In the genomic region with DNA sequence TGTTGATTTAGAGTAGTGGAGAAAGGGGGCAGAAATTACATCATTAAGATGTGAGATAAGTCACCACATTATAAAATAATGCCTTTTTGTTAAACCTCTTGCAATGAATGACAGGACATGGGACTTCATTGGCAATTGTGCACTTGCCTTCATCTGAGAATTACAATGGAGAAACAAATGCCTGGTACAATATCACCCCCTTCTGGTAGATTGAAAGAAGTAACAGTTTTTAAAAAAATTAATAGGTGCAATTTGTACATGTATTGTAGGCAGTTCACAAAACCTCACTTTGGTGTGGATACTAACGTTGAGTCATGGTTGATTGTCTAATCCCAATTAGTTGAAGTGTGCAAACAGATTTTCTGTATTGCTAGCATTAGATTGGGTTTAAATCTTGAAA, we compare ENCODE assay signal across 8 cellular contexts. TPM values are rescaled to one million over a fixed set of nuclear protein-coding genes. Genes with fewer than 3 reads are reported as not detected.
A peak's percentile ranks its signal among the peaks of the same experiment; 100 is the strongest.
DNase-seq lines count a peak whose midpoint lies in the region; ATAC-seq, FAIRE-seq and TF ChIP-seq lines count a peak whose summit lies in the region.

No MANE protein-coding gene starts in this region.

- H3K4me1 ChIP-seq in liver (ENCODE audit: control insufficient read depth in 4 of 4, insufficient read depth in 4 of 4, low read length in 3 of 4): no peaks in the 10 kb centered on the region

- H3K4me1 Mint-ChIP-seq in activated naive CD8-positive, alpha-beta T cell treated with anti-CD3 and anti-CD28 coated beads, Interleukin-2, amount 10 ng/mL, durations not matched to agents 7 days and 5 days: peaks cover 46% of the 10 kb centered on the region
- peaks cover 42% of the 10 kb centered on the region for H3K4me1 Mint-ChIP-seq in activated naive CD8-positive, alpha-beta T cell treated with anti-CD3 and anti-CD28 coated beads for 36 hours
- peaks cover 11% of the 10 kb centered on the region for H3K4me1 Mint-ChIP-seq in chondrocyte (ENCODE audit: low read depth)

- peak; percentile 50 for ATAC-seq in activated naive CD8-positive, alpha-beta T cell treated with anti-CD3 and anti-CD28 coated beads, Interleukin-2, amount 10 ng/mL, durations not matched to agents 7 days and 5 days (ENCODE audit: low read depth)
- ATAC-seq in GM21529 (IDR thresholded peaks at IDR 0.05; ENCODE audit: unreplicated experiment): no peak

- DNase-seq in activated naive CD8-positive, alpha-beta T cell treated with anti-CD3 and anti-CD28 coated beads, Interleukin-2, amount 10 ng/mL, durations not matched to agents 7 days and 5 days: no peak
- no peak for DNase-seq in activated naive CD8-positive, alpha-beta T cell treated with anti-CD3 and anti-CD28 coated beads for 36 hours
- DNase-seq in HTR-8/SVneo (ENCODE audit: insufficient read length, low spot score): peak; percentile 53
- peak; percentile 62 for DNase-seq in OCI-M1 (lab: John Stamatoyannopoulos, UW)
- DNase-seq in chondrocyte (ENCODE audit: low spot score): no peak
- DNase-seq in urothelium cell line (ENCODE audit: low spot score): peak; percentile 31

- H3K27me3 Mint-ChIP-seq in activated naive CD8-positive, alpha-beta T cell treated with anti-CD3 and anti-CD28 coated beads, Interleukin-2, amount 10 ng/mL, durations not matched to agents 7 days and 5 days: no peaks in the 10 kb centered on the region
- H3K27me3 Mint-ChIP-seq in activated naive CD8-positive, alpha-beta T cell treated with anti-CD3 and anti-CD28 coated beads for 36 hours: no peaks in the 10 kb centered on the region
- no peaks in the 10 kb centered on the region for H3K27me3 Mint-ChIP-seq in chondrocyte (ENCODE audit: low read depth)

- FAIRE-seq in HTR-8/SVneo (lab: Jason Lieb, UNC): no peak
- no peak for FAIRE-seq in urothelium cell line (lab: Jason Lieb, UNC)

- H3K4me3 ChIP-seq in liver (ENCODE audit: low read depth in 1 of 3, low read length in 3 of 3): no peak overlapping the region

- POLR2A ChIA-PET in activated naive CD8-positive, alpha-beta T cell treated with anti-CD3 and anti-CD28 coated beads, Interleukin-2, amount 10 ng/mL, durations not matched to agents 7 days and 5 days (lab: Charles Lee): no interaction called here

- H3K36me3 ChIP-seq in liver (ENCODE audit: control insufficient read depth in 4 of 4, insufficient read depth in 3 of 4, low read depth in 1 of 4, low read length in 3 of 4): no peaks in the 10 kb centered on the region

- no peak overlapping the region for H3K27ac Mint-ChIP-seq in activated naive CD8-positive, alpha-beta T cell treated with anti-CD3 and anti-CD28 coated beads, Interleukin-2, amount 10 ng/mL, durations not matched to agents 7 days and 5 days
- no peak overlapping the region for H3K27ac Mint-ChIP-seq in activated naive CD8-positive, alpha-beta T cell treated with anti-CD3 and anti-CD28 coated beads for 36 hours
- no peak overlapping the region for H3K27ac Mint-ChIP-seq in chondrocyte (ENCODE audit: unreplicated experiment)

- no peaks in the 10 kb centered on the region for H3K27me3 ChIP-seq in liver (ENCODE audit: control insufficient read depth in 4 of 4, insufficient read depth in 4 of 4, low read length in 3 of 4)

- H3K9ac ChIP-seq in liver (ENCODE audit: low read depth in 1 of 2, low read length in 2 of 2): no peak overlapping the region

- H3K36me3 Mint-ChIP-seq in activated naive CD8-positive, alpha-beta T cell treated with anti-CD3 and anti-CD28 coated beads, Interleukin-2, amount 10 ng/mL, durations not matched to agents 7 days and 5 days: no peaks in the 10 kb centered on the region
- no peaks in the 10 kb centered on the region for H3K36me3 Mint-ChIP-seq in activated naive CD8-positive, alpha-beta T cell treated with anti-CD3 and anti-CD28 coated beads for 36 hours
- H3K36me3 Mint-ChIP-seq in chondrocyte (ENCODE audit: low read depth): no peaks in the 10 kb centered on the region

- TF ChIP-seq RAD21 in liver (IDR thresholded peaks at IDR 0.05): peak; percentile 97 to 98

- no peak overlapping the region for H3K27ac ChIP-seq in liver (ENCODE audit: low read depth in 1 of 2, low read length in 2 of 2)

- H3K9me3 ChIP-seq in liver (ENCODE audit: control insufficient read depth in 4 of 4, low read length in 3 of 4): no peaks in the 10 kb centered on the region

- H3K9me3 Mint-ChIP-seq in activated naive CD8-positive, alpha-beta T cell treated with anti-CD3 and anti-CD28 coated beads, Interleukin-2, amount 10 ng/mL, durations not matched to agents 7 days and 5 days: no peaks in the 10 kb centered on the region
- no peaks in the 10 kb centered on the region for H3K9me3 Mint-ChIP-seq in activated naive CD8-positive, alpha-beta T cell treated with anti-CD3 and anti-CD28 coated beads for 36 hours
- H3K9me3 Mint-ChIP-seq in chondrocyte (ENCODE audit: low read depth): no peaks in the 10 kb centered on the region

- WGBS in liver: 4% methylated on average over 1 of the region's 1 CpG

- peak; percentile 92 for TF ChIP-seq CTCF in chondrocyte (IDR thresholded peaks at IDR 0.05)
- TF ChIP-seq CTCF in liver (IDR thresholded peaks at IDR 0.05; ENCODE audit: low read depth, low read length, missing input control): peak; percentile 69

- no peak overlapping the region for H3K4me3 Mint-ChIP-seq in activated naive CD8-positive, alpha-beta T cell treated with anti-CD3 and anti-CD28 coated beads, Interleukin-2, amount 10 ng/mL, durations not matched to agents 7 days and 5 days
- H3K4me3 Mint-ChIP-seq in activated naive CD8-positive, alpha-beta T cell treated with anti-CD3 and anti-CD28 coated beads for 36 hours: no peak overlapping the region
- no peak overlapping the region for H3K4me3 Mint-ChIP-seq in chondrocyte (ENCODE audit: unreplicated experiment)

TF ChIP-seq in liver, 16 proteins besides CTCF, POLR2A, EP300 and RAD21:
- TF ChIP-seq MAX (IDR thresholded peaks at IDR 0.05) (no peak), GABPA (IDR thresholded peaks at IDR 0.05 in 1 of 2, conservative IDR thresholded peaks at IDR 0.05 in 1 of 2) (no peak), ATF3 (IDR thresholded peaks at IDR 0.05) (no peak), FOXA1 (IDR thresholded peaks at IDR 0.05) (no peak), SP1 (IDR thresholded peaks at IDR 0.05) (no peak), JUND (IDR thresholded peaks at IDR 0.05) (no peak), HNF4A (conservative IDR thresholded peaks at IDR 0.05) (no peak)
- TF ChIP-seq, protein P1, sequence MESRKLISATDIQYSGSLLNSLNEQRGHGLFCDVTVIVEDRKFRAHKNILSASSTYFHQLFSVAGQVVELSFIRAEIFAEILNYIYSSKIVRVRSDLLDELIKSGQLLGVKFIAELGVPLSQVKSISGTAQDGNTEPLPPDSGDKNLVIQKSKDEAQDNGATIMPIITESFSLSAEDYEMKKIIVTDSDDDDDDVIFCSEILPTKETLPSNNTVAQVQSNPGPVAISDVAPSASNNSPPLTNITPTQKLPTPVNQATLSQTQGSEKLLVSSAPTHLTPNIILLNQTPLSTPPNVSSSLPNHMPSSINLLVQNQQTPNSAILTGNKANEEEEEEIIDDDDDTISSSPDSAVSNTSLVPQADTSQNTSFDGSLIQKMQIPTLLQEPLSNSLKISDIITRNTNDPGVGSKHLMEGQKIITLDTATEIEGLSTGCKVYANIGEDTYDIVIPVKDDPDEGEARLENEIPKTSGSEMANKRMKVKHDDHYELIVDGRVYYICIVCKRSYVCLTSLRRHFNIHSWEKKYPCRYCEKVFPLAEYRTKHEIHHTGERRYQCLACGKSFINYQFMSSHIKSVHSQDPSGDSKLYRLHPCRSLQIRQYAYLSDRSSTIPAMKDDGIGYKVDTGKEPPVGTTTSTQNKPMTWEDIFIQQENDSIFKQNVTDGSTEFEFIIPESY (IDR thresholded peaks at IDR 0.05): no peak

RNA-seq across cellular contexts. Expression of gene P2RY14, which starts 4.6 kb away (rescaled TPM):
- 1 to 10 TPM; 1.2 to 1.9 TPM for total RNA-seq in activated naive CD8-positive, alpha-beta T cell treated with anti-CD3 and anti-CD28 coated beads, Interleukin-2, amount 10 ng/mL, durations not matched to agents 7 days and 5 days
- 1 to 10 TPM; 1.5 to 2.5 TPM for total RNA-seq in activated naive CD8-positive, alpha-beta T cell treated with anti-CD3 and anti-CD28 coated beads for 36 hours
- total RNA-seq in chondrocyte (not detected in 3 replicates), liver (under 1 TPM; 0.33 to 0.37 TPM)
- under 1 TPM; 0.10 to 0.11 TPM for polyA plus RNA-seq in liver

RNA-seq across cellular contexts. Expression of gene GPR87, which starts 33.7 kb away (rescaled TPM):
- not detected for total RNA-seq in activated naive CD8-positive, alpha-beta T cell treated with anti-CD3 and anti-CD28 coated beads, Interleukin-2, amount 10 ng/mL, durations not matched to agents 7 days and 5 days
- not detected for total RNA-seq in activated naive CD8-positive, alpha-beta T cell treated with anti-CD3 and anti-CD28 coated beads for 36 hours
- total RNA-seq in chondrocyte (not detected in 3 replicates), liver (not detected)
- polyA plus RNA-seq in liver: not detected

RNA-seq across cellular contexts. Expression of gene P2RY13, which starts 46.4 kb away (rescaled TPM):
- total RNA-seq in activated naive CD8-positive, alpha-beta T cell treated with anti-CD3 and anti-CD28 coated beads, Interleukin-2, amount 10 ng/mL, durations not matched to agents 7 days and 5 days: not detected
- not detected for total RNA-seq in activated naive CD8-positive, alpha-beta T cell treated with anti-CD3 and anti-CD28 coated beads for 36 hours
- not detected in 3 replicates for total RNA-seq in chondrocyte
- 1 to 10 TPM; 3.8 to 6.1 TPM for total RNA-seq in liver
- 1 to 10 TPM; 1.3 to 2.6 TPM for polyA plus RNA-seq in liver

Comparison
In these comparisons a context has a peak if more than half of its experiments do, and no peak if none do; other contexts are left out.
1. DNase-seq: peak in HTR-8/SVneo (single experiment), OCI-M1 (single experiment) and urothelium cell line (single experiment); none in activated naive CD8-positive, alpha-beta T cell treated with anti-CD3 and anti-CD28 coated beads, Interleukin-2, amount 10 ng/mL, durations not matched to agents 7 days and 5 days (single experiment), activated naive CD8-positive, alpha-beta T cell treated with anti-CD3 and anti-CD28 coated beads for 36 hours (single experiment) and chondrocyte (single experiment).